1 cellular context compared by ENCODE assay signal in genomic region chr5:75560655-75561054, GRCh38. TPM values are rescaled to one million over a fixed set of nuclear protein-coding genes. Genes with fewer than 3 reads are reported as not detected.
"Had no signal": no experiment of that assay in that cellular context is flagged by ENCODE, and none has a peak within 500 bp of the region (broad histone marks: within the 10 kb centered on the region; RNA-seq: fewer than 3 reads in every experiment).

No MANE protein-coding gene starts in this region.

RNA-seq across cellular contexts. Expression of gene ANKDD1B, which starts 50.6 kb away (rescaled TPM):
- total RNA-seq: myocyte had no signal
